In genomic region chr11:131455843-131456704, GRCh38 we compare ENCODE assay signal across 26 cellular contexts.
"Had no signal": no experiment of that assay in that cellular context is flagged by ENCODE, and none has a peak within 500 bp of the region (broad histone marks: within the 10 kb centered on the region; RNA-seq: fewer than 3 reads in every experiment).

No MANE protein-coding gene starts in this region.

- H3K4me3 Mint-ChIP-seq: activated CD8-positive, alpha-beta T cell treated with anti-CD3 and anti-CD28 coated beads for 36 hours; activated naive CD4-positive, alpha-beta T cell treated with anti-CD3 and anti-CD28 coated beads, Interleukin-2, amount 10 ng/mL, durations not matched to agents 7 days and 5 days; activated naive CD8-positive, alpha-beta T cell treated with anti-CD3 and anti-CD28 coated beads for 36 hours; activated T-cell treated with anti-CD3 and anti-CD28 coated beads, Interleukin-2, amount 50 U/mL, for 72 hours; T-helper 1 cell treated with Interleukin-12 subunit alpha and Interleukin-12 subunit beta and Interleukin-4 antibody, amounts not matched to agents 30 μg/mL and 1 μg/mL, for 36 hours had no signal

- H3K9me3 Mint-ChIP-seq: activated CD8-positive, alpha-beta T cell treated with anti-CD3 and anti-CD28 coated beads for 36 hours; activated naive CD4-positive, alpha-beta T cell treated with anti-CD3 and anti-CD28 coated beads, Interleukin-2, amount 10 ng/mL, durations not matched to agents 7 days and 5 days; activated T-helper 2 cell treated with anti-CD3 and anti-CD28 coated beads, Interferon-gamma antibody, Interleukin-2, Interleukin-4, amounts not matched to agents 10 μg/mL and 5 μg/mL and 100 μg/mL, durations not matched to agents 14 hours and 24 hours and 36 hours; T-helper 1 cell treated with Interleukin-12 subunit alpha and Interleukin-12 subunit beta and Interleukin-4 antibody, amounts not matched to agents 30 μg/mL and 1 μg/mL, for 36 hours had no signal

- H3K27me3 ChIP-seq: MG63, SJSA1 had no signal

- H3K27ac ChIP-seq: SJSA1 had no signal

- H3K4me1 ChIP-seq: SJSA1 had no signal

- H3K4me3 ChIP-seq: MG63, SJSA1 had no signal

- H3K36me3 ChIP-seq: MG63, SJSA1 had no signal

- H3K4me1 Mint-ChIP-seq: activated naive CD4-positive, alpha-beta T cell treated with anti-CD3 and anti-CD28 coated beads, Interleukin-2, amount 10 ng/mL, durations not matched to agents 7 days and 5 days; activated naive CD8-positive, alpha-beta T cell treated with anti-CD3 and anti-CD28 coated beads for 36 hours had no signal

- H3K27me3 Mint-ChIP-seq: activated CD8-positive, alpha-beta T cell treated with anti-CD3 and anti-CD28 coated beads for 36 hours; activated naive CD8-positive, alpha-beta T cell treated with anti-CD3 and anti-CD28 coated beads for 36 hours had no signal

- H3K27ac Mint-ChIP-seq: activated CD8-positive, alpha-beta T cell treated with anti-CD3 and anti-CD28 coated beads for 36 hours; activated naive CD4-positive, alpha-beta T cell treated with anti-CD3 and anti-CD28 coated beads, Interleukin-2, amount 10 ng/mL, durations not matched to agents 7 days and 5 days; activated naive CD8-positive, alpha-beta T cell treated with anti-CD3 and anti-CD28 coated beads for 36 hours; activated T-cell treated with anti-CD3 and anti-CD28 coated beads, Interleukin-2, amount 50 U/mL, for 72 hours; activated T-helper 2 cell treated with anti-CD3 and anti-CD28 coated beads, Interferon-gamma antibody, Interleukin-2, Interleukin-4, amounts not matched to agents 10 μg/mL and 5 μg/mL and 100 μg/mL, durations not matched to agents 14 hours and 24 hours and 36 hours; T-helper 1 cell treated with Interleukin-12 subunit alpha and Interleukin-12 subunit beta and Interleukin-4 antibody, amounts not matched to agents 30 μg/mL and 1 μg/mL, for 36 hours had no signal

- H3K9me3 ChIP-seq: MG63, SJSA1 had no signal

- H3K36me3 Mint-ChIP-seq: activated naive CD4-positive, alpha-beta T cell treated with anti-CD3 and anti-CD28 coated beads, Interleukin-2, amount 10 ng/mL, durations not matched to agents 7 days and 5 days; activated naive CD8-positive, alpha-beta T cell treated with anti-CD3 and anti-CD28 coated beads for 36 hours had no signal

- ATAC-seq: activated CD4-positive, CD25-positive, alpha-beta regulatory T cell treated with anti-CD3 and anti-CD28 coated beads, Interleukin-2, amount 50 U/mL, for 24 hours; activated CD8-positive, alpha-beta T cell treated with anti-CD3 and anti-CD28 coated beads for 36 hours; activated T-cell treated with anti-CD3 and anti-CD28 coated beads, Interleukin-2, amount 50 U/mL, for 72 hours; Panc1; SK-N-SH treated with all-trans-retinoic acid at 6 μM for 48 hours had no signal

- DNase-seq: activated CD4-positive, alpha-beta T cell treated with anti-CD3 and anti-CD28 coated beads for 4 hours; activated CD8-positive, alpha-beta memory T cell treated with anti-CD3 and anti-CD28 coated beads, Interleukin-2, amount 50 U/mL, for 4 hours; activated CD8-positive, alpha-beta T cell treated with anti-CD3 and anti-CD28 coated beads for 36 hours; activated gamma-delta T cell treated with Interleukin-2 at 50 U/mL for 16 hours; activated naive CD4-positive, alpha-beta T cell treated with anti-CD3 and anti-CD28 coated beads, Interleukin-2, amount 10 ng/mL, durations not matched to agents 7 days and 5 days; activated naive CD8-positive, alpha-beta T cell treated with anti-CD3 and anti-CD28 coated beads for 36 hours; activated T-cell treated with anti-CD3 and anti-CD28 coated beads, Interleukin-2, amount 50 U/mL, for 72 hours; central memory CD4-positive, alpha-beta T cell; MG63; MV-4-11; NCI-H1092 treated with DMSO at 0.1 percent for 48 hours; NCI-H1417 treated with DMSO at 0.1 percent for 48 hours; NCI-H1694 treated with DMSO at 0.1 percent for 48 hours; NCI-H2029 treated with DMSO at 0.1 percent for 48 hours; NCI-H510A treated with DMSO at 0.1 percent for 48 hours; NCI-H69; NK-92 treated with Interleukin-12 subunit alpha and Interleukin-12 subunit beta, amount 100 ng/mL, for 24 hours; OCI-M1; RPMI8226; SHP77 had no signal
